In genomic region chr4:1109332-1109731, GRCh38 we compare ENCODE assay signal across 23 cellular contexts. TPM values are rescaled to one million over a fixed set of nuclear protein-coding genes. Genes with fewer than 3 reads are reported as not detected.
DNase-seq lines count a peak whose midpoint lies in the region; ATAC-seq, FAIRE-seq and TF ChIP-seq lines count a peak whose summit lies in the region.
"Had no signal": no experiment of that assay in that cellular context is flagged by ENCODE, and none has a peak within 500 bp of the region (broad histone marks: within the 10 kb centered on the region; RNA-seq: fewer than 3 reads in every experiment).

No MANE protein-coding gene starts in this region.

- no peak for TF ChIP-seq RAD21 in A549 (conservative IDR thresholded peaks at IDR 0.05 in 1 of 2, IDR thresholded peaks at IDR 0.05 in 1 of 2)

- DNase-seq in A549 (ENCODE audit: low read depth in 1 of 2, low spot score in 1 of 2) (no peak), GM13976 (ENCODE audit: low spot score) (peak; percentile 6), body of pancreas (no peak), GM23338 (ENCODE audit: low spot score) (no peak), dorsolateral prefrontal cortex (no peak), Caco-2 (no peak)
- DNase-seq in activated T-cell treated with anti-CD3 and anti-CD28 coated beads, Interleukin-2, amount 50 U/mL, for 4 hours, result no peak
- DNase-seq: CD4-positive, alpha-beta memory T cell; DND-41; HCEC 1CT; NCI-H1105; NCI-H1694; NCI-H2081; NCI-H2171 treated with DMSO at 0.1 percent for 48 hours; NCI-H526; OCI-M1; Right ventricle myocardium superior had no signal

- H3K27me3 ChIP-seq in body of pancreas (no peaks in the 10 kb centered on the region), GM23338 (ENCODE audit: insufficient read depth) (peaks cover 9% of the 10 kb centered on the region; the same call in 1 of the 2 replicates), dorsolateral prefrontal cortex (peaks cover 0 to 30% (median 6%) of the 10 kb centered on the region in 45 donors), Caco-2 (replicated peaks; ENCODE audit: control insufficient read depth, insufficient read depth, low read length) (no peaks in the 10 kb centered on the region)

- H3K4me3 ChIP-seq in A549, result no peak overlapping the region
- no peak overlapping the region for H3K4me3 ChIP-seq in body of pancreas
- H3K4me3 ChIP-seq in GM23338, result no peak overlapping the region
- H3K4me3 ChIP-seq in dorsolateral prefrontal cortex, result no peak overlapping the region
- no peak overlapping the region for H3K4me3 ChIP-seq in Caco-2 (ENCODE audit: low read depth, low read length)
- H3K4me3 ChIP-seq: GM23248 had no signal

- POLR2A ChIA-PET in A549 (lab: Yijun Ruan, JAX), result interaction anchor here (0.6 kb wide), 1 partner anchor 1427 kb away, joined by 4 read pairs; no protein-coding TSS in a partner anchor
- POLR2A ChIA-PET in Caco-2 (lab: Charles Lee), result interaction anchor here (0.6 kb wide), 1 partner anchor 139 kb away, joined by 5 read pairs; the partner anchor contains the start of gene CTBP1

- peaks cover 3% of the 10 kb centered on the region for H3K9me3 Mint-ChIP-seq in nephron
- H3K9me3 Mint-ChIP-seq in activated T-cell treated with anti-CD3 and anti-CD28 coated beads, Interleukin-2, amount 50 U/mL, for 4 hours, result no peaks in the 10 kb centered on the region
- peaks cover 4% of the 10 kb centered on the region; the same call in 1 of the 3 replicates for H3K9me3 Mint-ChIP-seq in GM23338
- no peaks in the 10 kb centered on the region for H3K9me3 Mint-ChIP-seq in Caco-2 (ENCODE audit: unreplicated experiment)
- H3K9me3 Mint-ChIP-seq: CD4-positive, alpha-beta memory T cell had no signal

- H3F3A ChIP-seq in GM23338 (replicated peaks; ENCODE audit: low read depth), result no peaks in the 10 kb centered on the region

- no peak for TF ChIP-seq CTCF in A549 (IDR thresholded peaks at IDR 0.05)
- TF ChIP-seq CTCF in GM13976 (IDR thresholded peaks at IDR 0.05; ENCODE audit: borderline replicate concordance, control extremely low read depth, extremely low read depth, insufficient read depth, missing control alignments), result no peak
- no peak for TF ChIP-seq CTCF in body of pancreas (IDR thresholded peaks at IDR 0.05)
- no peak for TF ChIP-seq CTCF in nephron (IDR thresholded peaks at IDR 0.05; ENCODE audit: unreplicated experiment in 3 of 3)
- no peak for TF ChIP-seq CTCF in GM23338 (conservative IDR thresholded peaks at IDR 0.05; ENCODE audit: low read depth in 2 of 2)
- no peak for TF ChIP-seq CTCF in dorsolateral prefrontal cortex (IDR thresholded peaks at IDR 0.05 in 54 of 56, conservative IDR thresholded peaks at IDR 0.05 in 2 of 56; ENCODE audit: low read depth in 1 of 56, partially characterized antibody in 56 of 56)
- no peak for TF ChIP-seq CTCF in Caco-2 (IDR thresholded peaks at IDR 0.05; ENCODE audit: insufficient read depth in 1 of 2, low read depth in 1 of 2, low read length in 1 of 2, severe bottlenecking in 1 of 2, unreplicated experiment in 1 of 2)

- 77% methylated on average over 2 of the region's 2 CpGs for WGBS in A549 (ENCODE audit: missing lambda C conversion rate)
- 62 to 65% methylated on average over 2 of the region's 2 CpGs for WGBS in body of pancreas, 2 donors

- BruUV-seq in Caco-2 (replicated peaks; lab: Mats Ljungman, UMichigan), result no TSS peak

- H3K9me3 ChIP-seq in A549 (no peaks in the 10 kb centered on the region), body of pancreas (no peaks in the 10 kb centered on the region), Caco-2 (no peaks in the 10 kb centered on the region)

- peaks cover 6% of the 10 kb centered on the region; the same call in 1 of the 2 replicates for H4K20me1 ChIP-seq in GM23338 (replicated peaks; ENCODE audit: insufficient read depth)

- in situ Hi-C loops in GM13976 (cut with MboI; ENCODE audit: low sequenced_read_pairs, unreplicated experiment), result no loop called here

- H3K9me2 ChIP-seq in GM23338 (ENCODE audit: insufficient read depth), result no peaks in the 10 kb centered on the region

- no peak for ATAC-seq in A549
- no peak for ATAC-seq in body of pancreas
- ATAC-seq in activated T-cell treated with anti-CD3 and anti-CD28 coated beads, Interleukin-2, amount 50 U/mL, for 4 hours, result no peak
- ATAC-seq in GM23338, result no peak

- peak overlapping the region; percentile 43 for H3K4me2 ChIP-seq in A549
- H3K4me2 ChIP-seq in GM23338, result no peak overlapping the region

- H3K4me1 ChIP-seq in A549 (peaks cover 20% of the 10 kb centered on the region), body of pancreas (peaks cover 60% of the 10 kb centered on the region), GM23338 (ENCODE audit: insufficient read depth) (peaks cover 4% of the 10 kb centered on the region; the same call in 1 of the 2 replicates), Caco-2 (peaks cover 9% of the 10 kb centered on the region)

- no peak overlapping the region for H2AFZ ChIP-seq in GM23338
- H2AFZ ChIP-seq: GM23248 had no signal

- H3K27ac ChIP-seq in A549, result peak overlapping the region in 1 of 2 experiments; percentile 55; a peak in 2 of 6 replicates
- peak overlapping the region; percentile 36 to 92 (median 80) for H3K27ac ChIP-seq in body of pancreas
- no peak overlapping the region for H3K27ac ChIP-seq in GM23338 (ENCODE audit: low read depth)
- no peak overlapping the region for H3K27ac ChIP-seq in dorsolateral prefrontal cortex
- H3K27ac ChIP-seq: GM23248 had no signal

- TF ChIP-seq POLR2A in A549 (IDR thresholded peaks at IDR 0.05; ENCODE audit: low read length), result no peak
- TF ChIP-seq POLR2A in body of pancreas (IDR thresholded peaks at IDR 0.05), result no peak

- no peak for TF ChIP-seq EP300 in A549 (IDR thresholded peaks at IDR 0.05)

- intact Hi-C loops in body of pancreas (cut with DNase I), result no loop called here
- intact Hi-C loops in dorsolateral prefrontal cortex (cut with DNase I), result no loop called here
- intact Hi-C loops in Caco-2 (cut with micrococcal nuclease; ENCODE audit: unreplicated experiment), result no loop called here

- H3K4me1 Mint-ChIP-seq in nephron (peaks cover 9% of the 10 kb centered on the region), GM23338 (peaks cover 23% of the 10 kb centered on the region), Caco-2 (ENCODE audit: low read depth, unreplicated experiment) (peaks cover 17% of the 10 kb centered on the region)
- H3K4me1 Mint-ChIP-seq in activated T-cell treated with anti-CD3 and anti-CD28 coated beads, Interleukin-2, amount 50 U/mL, for 4 hours (ENCODE audit: low read depth), result no peaks in the 10 kb centered on the region

- H3K79me2 ChIP-seq in GM23338 (replicated peaks; ENCODE audit: insufficient read depth), result peaks cover 7% of the 10 kb centered on the region; the same call in 1 of the 2 replicates

- H3K4me3 Mint-ChIP-seq in nephron (peak overlapping the region in 1 of 3 experiments; percentile 17), GM23338 (no peak overlapping the region), Caco-2 (ENCODE audit: unreplicated experiment) (no peak overlapping the region)
- no peak overlapping the region for H3K4me3 Mint-ChIP-seq in activated T-cell treated with anti-CD3 and anti-CD28 coated beads, Interleukin-2, amount 50 U/mL, for 4 hours
- H3K4me3 Mint-ChIP-seq: CD4-positive, alpha-beta memory T cell had no signal

- H3K36me3 Mint-ChIP-seq in nephron (ENCODE audit: low read depth) (no peaks in the 10 kb centered on the region), GM23338 (ENCODE audit: low read depth) (no peaks in the 10 kb centered on the region; the same call in 2 of the 3 replicates), Caco-2 (ENCODE audit: insufficient read depth, unreplicated experiment) (no peaks in the 10 kb centered on the region)
- no peaks in the 10 kb centered on the region for H3K36me3 Mint-ChIP-seq in activated T-cell treated with anti-CD3 and anti-CD28 coated beads, Interleukin-2, amount 50 U/mL, for 4 hours (ENCODE audit: insufficient read depth)
- H3K36me3 Mint-ChIP-seq: CD4-positive, alpha-beta memory T cell had no signal

- H3K36me3 ChIP-seq in body of pancreas (replicated peaks in 1 of 2; ENCODE audit: insufficient read depth in 1 of 2, low read depth in 2 of 2), result no peaks in the 10 kb centered on the region
- H3K36me3 ChIP-seq in GM23338 (ENCODE audit: insufficient read depth), result no peaks in the 10 kb centered on the region
- H3K36me3 ChIP-seq in Caco-2 (ENCODE audit: control insufficient read depth, insufficient read depth, low read length), result no peaks in the 10 kb centered on the region

- H3K27ac Mint-ChIP-seq in nephron, result peak overlapping the region; percentile 92 to 97 (median 93)
- H3K27ac Mint-ChIP-seq in GM23338, result no peak overlapping the region; the same call in 1 of the 2 replicates
- H3K27ac Mint-ChIP-seq in Caco-2 (ENCODE audit: unreplicated experiment), result no peak overlapping the region
- H3K27ac Mint-ChIP-seq: CD4-positive, alpha-beta memory T cell had no signal

- H3K27me3 Mint-ChIP-seq in nephron (ENCODE audit: low read depth) (peaks cover 27% of the 10 kb centered on the region), GM23338 (ENCODE audit: insufficient read depth, low read depth, poor library complexity) (peaks cover 19% of the 10 kb centered on the region), Caco-2 (ENCODE audit: insufficient read depth, unreplicated experiment) (no peaks in the 10 kb centered on the region)
- peaks cover 27% of the 10 kb centered on the region for H3K27me3 Mint-ChIP-seq in activated T-cell treated with anti-CD3 and anti-CD28 coated beads, Interleukin-2, amount 50 U/mL, for 4 hours (ENCODE audit: low read depth)

- no peak for FAIRE-seq in A549 (lab: Jason Lieb, UNC)
- FAIRE-seq: A204.1, GM12891 had no signal

- CTCF ChIA-PET in A549 (lab: Yijun Ruan, JAX) (no interaction called here), Caco-2 (lab: Charles Lee) (interaction anchor here (0.8 kb wide), 1 partner anchor 22 kb away, joined by 3 read pairs; no protein-coding TSS in a partner anchor)

TF ChIP-seq in A549, 52 proteins besides CTCF, POLR2A, EP300 and RAD21 (continues in another document):
- TF ChIP-seq MAFK (IDR thresholded peaks at IDR 0.05; ENCODE audit: partially characterized antibody), result peak; percentile 93

TF ChIP-seq in GM23338, 12 proteins besides CTCF, POLR2A, EP300 and RAD21 (continues in another document):
- TF ChIP-seq CREB1 (CRISPR knock-in tag; IDR thresholded peaks at IDR 0.05; ENCODE audit: low read depth), result no peak

RNA-seq across cellular contexts. Expression of gene RNF212, which starts 4.0 kb away (rescaled TPM):
- 3.0 and 3.6 TPM in 2 replicates for polyA plus RNA-seq in A549 (2011; rRNA removed)
- polyA plus RNA-seq in A549 (2012; cell fraction: cytosol; rRNA removed), result 2.5 and 2.6 TPM in 2 replicates
- polyA plus RNA-seq in A549 (2012; cell fraction: nucleus; rRNA removed), result 4.2 and 5.3 TPM in 2 replicates
- polyA plus RNA-seq in A549 (2017; fragmentation: RNase III; extraction: RNeasy Plus Mini Kit Qiagen cat#74134 plus additional on column Dnase treatment), result 2.1 to 3.9 TPM (median 3.0 TPM) in 3 replicates
- 0.79 and 3.1 TPM in 2 replicates for polyA minus RNA-seq in A549 (2011; rRNA and poly(A)+ RNA removed)
- total RNA-seq in body of pancreas, result 10 to 100 TPM in 1 of 2 donors, 1 to 10 TPM in 1; 8.2 to 20.5 TPM
- total RNA-seq in activated T-cell treated with anti-CD3 and anti-CD28 coated beads, Interleukin-2, amount 50 U/mL, for 4 hours, result 1 to 10 TPM in 1 of 3 donors, under 1 TPM in 2; 0.79 to 2.9 (median 0.84) TPM
- total RNA-seq in GM23338 (2014; rRNA removed; shearing (Covaris generic)), result 11.8 and 20.6 TPM in 2 replicates
- polyA plus RNA-seq in GM23338 (2016; fragmentation: Nextera tagmentation; extraction: Ambion mirVana), result 17.0 and 19.7 TPM in 2 replicates
- 10 to 100 TPM in 6 of 120 experiments, 1 to 10 TPM in 113, under 1 TPM in 1; 0.96 to 14.7 (median 5.2) TPM for total RNA-seq in dorsolateral prefrontal cortex
- total RNA-seq in Caco-2 (2022), result not detected in 2 replicates
- total RNA-seq: HT1080, SK-MEL-5 had no signal

Comparison
In these comparisons a context has a peak if more than half of its experiments do, and no peak if none do; other contexts are left out.
1. H3K27ac ChIP-seq: peak in body of pancreas (4 of 4); none in GM23338 (single experiment) and dorsolateral prefrontal cortex (0 of 59).
2. H3K27ac Mint-ChIP-seq: peak in nephron (3 of 3); none in GM23338 (single experiment) and Caco-2 (single experiment).